Comparison of ENCODE assay signal across 2 cellular contexts in genomic region chr17:32546031-32546444, GRCh38.
TF ChIP-seq lines count a peak whose summit lies in the region.

No MANE protein-coding gene starts in this region.

TF ChIP-seq in GM23338, 12 proteins besides CTCF, POLR2A, EP300 and RAD21 (continued from another document):
- TF ChIP-seq, protein P1, sequence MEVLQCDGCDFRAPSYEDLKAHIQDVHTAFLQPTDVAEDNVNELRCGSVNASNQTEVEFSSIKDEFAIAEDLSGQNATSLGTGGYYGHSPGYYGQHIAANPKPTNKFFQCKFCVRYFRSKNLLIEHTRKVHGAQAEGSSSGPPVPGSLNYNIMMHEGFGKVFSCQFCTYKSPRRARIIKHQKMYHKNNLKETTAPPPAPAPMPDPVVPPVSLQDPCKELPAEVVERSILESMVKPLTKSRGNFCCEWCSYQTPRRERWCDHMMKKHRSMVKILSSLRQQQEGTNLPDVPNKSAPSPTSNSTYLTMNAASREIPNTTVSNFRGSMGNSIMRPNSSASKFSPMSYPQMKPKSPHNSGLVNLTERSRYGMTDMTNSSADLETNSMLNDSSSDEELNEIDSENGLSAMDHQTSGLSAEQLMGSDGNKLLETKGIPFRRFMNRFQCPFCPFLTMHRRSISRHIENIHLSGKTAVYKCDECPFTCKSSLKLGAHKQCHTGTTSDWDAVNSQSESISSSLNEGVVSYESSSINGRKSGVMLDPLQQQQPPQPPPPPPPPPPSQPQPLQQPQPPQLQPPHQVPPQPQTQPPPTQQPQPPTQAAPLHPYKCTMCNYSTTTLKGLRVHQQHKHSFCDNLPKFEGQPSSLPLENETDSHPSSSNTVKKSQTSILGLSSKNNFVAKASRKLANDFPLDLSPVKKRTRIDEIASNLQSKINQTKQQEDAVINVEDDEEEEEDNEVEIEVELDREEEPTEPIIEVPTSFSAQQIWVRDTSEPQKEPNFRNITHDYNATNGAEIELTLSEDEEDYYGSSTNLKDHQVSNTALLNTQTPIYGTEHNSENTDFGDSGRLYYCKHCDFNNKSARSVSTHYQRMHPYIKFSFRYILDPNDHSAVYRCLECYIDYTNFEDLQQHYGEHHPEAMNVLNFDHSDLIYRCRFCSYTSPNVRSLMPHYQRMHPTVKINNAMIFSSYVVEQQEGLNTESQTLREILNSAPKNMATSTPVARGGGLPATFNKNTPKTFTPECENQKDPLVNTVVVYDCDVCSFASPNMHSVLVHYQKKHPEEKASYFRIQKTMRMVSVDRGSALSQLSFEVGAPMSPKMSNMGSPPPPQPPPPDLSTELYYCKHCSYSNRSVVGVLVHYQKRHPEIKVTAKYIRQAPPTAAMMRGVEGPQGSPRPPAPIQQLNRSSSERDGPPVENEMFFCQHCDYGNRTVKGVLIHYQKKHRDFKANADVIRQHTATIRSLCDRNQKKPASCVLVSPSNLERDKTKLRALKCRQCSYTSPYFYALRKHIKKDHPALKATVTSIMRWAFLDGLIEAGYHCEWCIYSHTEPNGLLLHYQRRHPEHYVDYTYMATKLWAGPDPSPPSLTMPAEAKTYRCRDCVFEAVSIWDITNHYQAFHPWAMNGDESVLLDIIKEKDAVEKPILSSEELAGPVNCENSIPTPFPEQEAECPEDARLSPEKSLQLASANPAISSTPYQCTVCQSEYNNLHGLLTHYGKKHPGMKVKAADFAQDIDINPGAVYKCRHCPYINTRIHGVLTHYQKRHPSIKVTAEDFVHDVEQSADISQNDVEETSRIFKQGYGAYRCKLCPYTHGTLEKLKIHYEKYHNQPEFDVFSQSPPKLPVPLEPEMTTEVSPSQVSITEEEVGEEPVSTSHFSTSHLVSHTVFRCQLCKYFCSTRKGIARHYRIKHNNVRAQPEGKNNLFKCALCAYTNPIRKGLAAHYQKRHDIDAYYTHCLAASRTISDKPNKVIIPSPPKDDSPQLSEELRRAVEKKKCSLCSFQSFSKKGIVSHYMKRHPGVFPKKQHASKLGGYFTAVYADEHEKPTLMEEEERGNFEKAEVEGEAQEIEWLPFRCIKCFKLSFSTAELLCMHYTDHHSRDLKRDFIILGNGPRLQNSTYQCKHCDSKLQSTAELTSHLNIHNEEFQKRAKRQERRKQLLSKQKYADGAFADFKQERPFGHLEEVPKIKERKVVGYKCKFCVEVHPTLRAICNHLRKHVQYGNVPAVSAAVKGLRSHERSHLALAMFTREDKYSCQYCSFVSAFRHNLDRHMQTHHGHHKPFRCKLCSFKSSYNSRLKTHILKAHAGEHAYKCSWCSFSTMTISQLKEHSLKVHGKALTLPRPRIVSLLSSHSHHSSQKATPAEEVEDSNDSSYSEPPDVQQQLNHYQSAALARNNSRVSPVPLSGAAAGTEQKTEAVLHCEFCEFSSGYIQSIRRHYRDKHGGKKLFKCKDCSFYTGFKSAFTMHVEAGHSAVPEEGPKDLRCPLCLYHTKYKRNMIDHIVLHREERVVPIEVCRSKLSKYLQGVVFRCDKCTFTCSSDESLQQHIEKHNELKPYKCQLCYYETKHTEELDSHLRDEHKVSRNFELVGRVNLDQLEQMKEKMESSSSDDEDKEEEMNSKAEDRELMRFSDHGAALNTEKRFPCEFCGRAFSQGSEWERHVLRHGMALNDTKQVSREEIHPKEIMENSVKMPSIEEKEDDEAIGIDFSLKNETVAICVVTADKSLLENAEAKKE (CRISPR knock-in tag; IDR thresholded peaks at IDR 0.05) = no peak
- TF ChIP-seq CREB1 (CRISPR knock-in tag; IDR thresholded peaks at IDR 0.05; ENCODE audit: low read depth) = no peak
- TF ChIP-seq NANOG (IDR thresholded peaks at IDR 0.05; ENCODE audit: borderline replicate concordance) = no peak
- TF ChIP-seq ZNF331 (CRISPR knock-in tag; IDR thresholded peaks at IDR 0.05; ENCODE audit: low read depth) = no peak
- no peak for TF ChIP-seq EZH2 (IDR thresholded peaks at IDR 0.05; ENCODE audit: low read depth, unreplicated experiment)
- no peak for TF ChIP-seq JUNB (IDR thresholded peaks at IDR 0.05; ENCODE audit: unreplicated experiment)
- TF ChIP-seq, protein P2, sequence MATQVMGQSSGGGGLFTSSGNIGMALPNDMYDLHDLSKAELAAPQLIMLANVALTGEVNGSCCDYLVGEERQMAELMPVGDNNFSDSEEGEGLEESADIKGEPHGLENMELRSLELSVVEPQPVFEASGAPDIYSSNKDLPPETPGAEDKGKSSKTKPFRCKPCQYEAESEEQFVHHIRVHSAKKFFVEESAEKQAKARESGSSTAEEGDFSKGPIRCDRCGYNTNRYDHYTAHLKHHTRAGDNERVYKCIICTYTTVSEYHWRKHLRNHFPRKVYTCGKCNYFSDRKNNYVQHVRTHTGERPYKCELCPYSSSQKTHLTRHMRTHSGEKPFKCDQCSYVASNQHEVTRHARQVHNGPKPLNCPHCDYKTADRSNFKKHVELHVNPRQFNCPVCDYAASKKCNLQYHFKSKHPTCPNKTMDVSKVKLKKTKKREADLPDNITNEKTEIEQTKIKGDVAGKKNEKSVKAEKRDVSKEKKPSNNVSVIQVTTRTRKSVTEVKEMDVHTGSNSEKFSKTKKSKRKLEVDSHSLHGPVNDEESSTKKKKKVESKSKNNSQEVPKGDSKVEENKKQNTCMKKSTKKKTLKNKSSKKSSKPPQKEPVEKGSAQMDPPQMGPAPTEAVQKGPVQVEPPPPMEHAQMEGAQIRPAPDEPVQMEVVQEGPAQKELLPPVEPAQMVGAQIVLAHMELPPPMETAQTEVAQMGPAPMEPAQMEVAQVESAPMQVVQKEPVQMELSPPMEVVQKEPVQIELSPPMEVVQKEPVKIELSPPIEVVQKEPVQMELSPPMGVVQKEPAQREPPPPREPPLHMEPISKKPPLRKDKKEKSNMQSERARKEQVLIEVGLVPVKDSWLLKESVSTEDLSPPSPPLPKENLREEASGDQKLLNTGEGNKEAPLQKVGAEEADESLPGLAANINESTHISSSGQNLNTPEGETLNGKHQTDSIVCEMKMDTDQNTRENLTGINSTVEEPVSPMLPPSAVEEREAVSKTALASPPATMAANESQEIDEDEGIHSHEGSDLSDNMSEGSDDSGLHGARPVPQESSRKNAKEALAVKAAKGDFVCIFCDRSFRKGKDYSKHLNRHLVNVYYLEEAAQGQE (IDR thresholded peaks at IDR 0.05; ENCODE audit: unreplicated experiment) = no peak
- TF ChIP-seq EZH2phosphoT487 (IDR thresholded peaks at IDR 0.05; ENCODE audit: unreplicated experiment) = no peak
- no peak for TF ChIP-seq ETS1 (IDR thresholded peaks at IDR 0.05)

TF ChIP-seq in neural cell, 6 proteins besides CTCF, POLR2A, EP300 and RAD21 (continued from another document):
- TF ChIP-seq SMC3 (conservative IDR thresholded peaks at IDR 0.05; ENCODE audit: poor library complexity) = peak; percentile 60
- TF ChIP-seq POLR2AphosphoS5 (IDR thresholded peaks at IDR 0.05) = peak; percentile 97
- TF ChIP-seq EZH2 (IDR thresholded peaks at IDR 0.05; ENCODE audit: borderline replicate concordance, insufficient read depth, low read length, poor library complexity, severe bottlenecking) = no peak
